In the genomic region with DNA sequence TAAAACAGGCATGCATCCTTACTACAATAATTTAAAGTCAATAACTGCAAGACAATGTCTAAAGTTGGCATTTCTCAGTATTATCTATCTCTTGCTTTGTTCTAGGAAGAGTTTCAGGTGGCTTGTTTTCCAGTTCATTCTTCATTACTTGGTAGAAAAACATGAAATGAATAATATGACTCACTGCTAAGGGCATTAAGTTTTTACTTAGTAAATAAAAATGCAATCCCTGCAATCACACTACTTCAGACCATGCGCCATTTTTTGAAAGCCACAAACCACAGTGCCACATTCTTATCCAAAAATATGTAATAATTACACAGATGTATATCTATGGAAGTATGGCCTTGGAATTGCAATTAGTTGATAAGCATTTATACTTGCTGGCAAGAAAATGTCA, we compare ENCODE assay signal across 12 cellular contexts. TPM values are rescaled to one million over a fixed set of nuclear protein-coding genes. Genes with fewer than 3 reads are reported as not detected.
DNase-seq lines count a peak whose midpoint lies in the region; TF ChIP-seq lines count a peak whose summit lies in the region.
"Had no signal": no experiment of that assay in that cellular context is flagged by ENCODE, and none has a peak within 500 bp of the region (broad histone marks: within the 10 kb centered on the region; RNA-seq: fewer than 3 reads in every experiment).

No MANE protein-coding gene starts in this region.

- H3K4me3 Mint-ChIP-seq in Calu3 (ENCODE audit: low read depth, unreplicated experiment) (no peak overlapping the region), endothelial cell (ENCODE audit: unreplicated experiment) (no peak overlapping the region)

- peaks cover 6% of the 10 kb centered on the region for H3K36me3 ChIP-seq in osteoblast (ENCODE audit: insufficient read depth, low read length)
- H3K36me3 ChIP-seq: adrenal gland, suprapubic skin had no signal

- no peak for TF ChIP-seq CTCF in Calu3 (IDR thresholded peaks at IDR 0.05; ENCODE audit: unreplicated experiment)
- no peak for TF ChIP-seq CTCF in osteoblast (IDR thresholded peaks at IDR 0.05; ENCODE audit: extremely low read depth, low read depth, low read length)
- TF ChIP-seq CTCF in endothelial cell (IDR thresholded peaks at IDR 0.05; ENCODE audit: unreplicated experiment) = no peak

- H3K4me3 ChIP-seq in osteoblast (ENCODE audit: insufficient read depth, low read length) = no peak overlapping the region
- H3K4me3 ChIP-seq: adrenal gland, suprapubic skin had no signal

- H3K36me3 Mint-ChIP-seq in Calu3 (ENCODE audit: insufficient read depth, unreplicated experiment) (peaks cover 14% of the 10 kb centered on the region), endothelial cell (ENCODE audit: low read depth, unreplicated experiment) (peaks cover 8% of the 10 kb centered on the region)

- H3K27ac Mint-ChIP-seq in Calu3 (ENCODE audit: unreplicated experiment) (no peak overlapping the region), endothelial cell (ENCODE audit: unreplicated experiment) (no peak overlapping the region)

- H3K27me3 Mint-ChIP-seq in Calu3 (ENCODE audit: unreplicated experiment) (no peaks in the 10 kb centered on the region), endothelial cell (ENCODE audit: unreplicated experiment) (peaks cover 4% of the 10 kb centered on the region)

- intact Hi-C loops in Calu3 (cut with micrococcal nuclease; ENCODE audit: unreplicated experiment) = loop anchor here (5.0 kb wide), 1 partner anchor 47 kb away; no protein-coding TSS in a partner anchor

- H3K4me2 ChIP-seq in osteoblast (ENCODE audit: insufficient read depth, low read length) = peak overlapping the region; percentile 35

- DNase-seq in Calu3 = peak; percentile 19
- DNase-seq in NCI-H226 = peak; percentile 37
- DNase-seq in dedifferentiated amniotic fluid mesenchymal stem cell (ENCODE audit: extremely low spot score) = peak; percentile 69
- peak; percentile 69 for DNase-seq in osteoblast (ENCODE audit: insufficient read length, low spot score, missing footprints)
- DNase-seq in hypothalamus (lab: John Stamatoyannopoulos, UW) = no peak
- DNase-seq in endothelial cell (ENCODE audit: low spot score) = no peak
- DNase-seq in activated gamma-delta T cell (lab: John Stamatoyannopoulos, UW) = no peak
- DNase-seq: adrenal gland; DND-41; occipital lobe; stimulated activated CD4-positive, alpha-beta T cell treated with anti-CD3 and anti-CD28 coated beads, Interleukin-4, amount 100 ng/mL, for 4 hours had no signal

- no peaks in the 10 kb centered on the region for H3K27me3 ChIP-seq in osteoblast (ENCODE audit: insufficient read depth, low read length)
- H3K27me3 ChIP-seq: adrenal gland, suprapubic skin had no signal

- peaks cover 97% of the 10 kb centered on the region for H3K79me2 ChIP-seq in osteoblast (ENCODE audit: insufficient read depth, low read length)

- H4K20me1 ChIP-seq in osteoblast (ENCODE audit: insufficient read depth, low read length) = peaks cover 92% of the 10 kb centered on the region

- peaks cover 55% of the 10 kb centered on the region for H3K4me1 Mint-ChIP-seq in Calu3 (ENCODE audit: low read depth, unreplicated experiment)
- peaks cover 45% of the 10 kb centered on the region for H3K4me1 Mint-ChIP-seq in endothelial cell (ENCODE audit: unreplicated experiment)

- H2AFZ ChIP-seq in osteoblast (ENCODE audit: low read length) = no peak overlapping the region

- no peak overlapping the region for H3K27ac ChIP-seq in osteoblast (ENCODE audit: low read depth, low read length)
- H3K27ac ChIP-seq: suprapubic skin had no signal

- peaks cover 49% of the 10 kb centered on the region for H3K4me1 ChIP-seq in osteoblast (ENCODE audit: insufficient read depth, low read length)

- H3K9me3 ChIP-seq in osteoblast (ENCODE audit: low read depth, low read length) = no peaks in the 10 kb centered on the region
- H3K9me3 ChIP-seq: adrenal gland, suprapubic skin had no signal

- BruUV-seq in Calu3 (replicated peaks; lab: Mats Ljungman, UMichigan) = no TSS peak

- CTCF ChIA-PET in Calu3 (lab: Charles Lee) = no interaction called here

- H3K9me3 Mint-ChIP-seq in Calu3 (ENCODE audit: low read depth, unreplicated experiment) (no peaks in the 10 kb centered on the region), endothelial cell (ENCODE audit: unreplicated experiment) (no peaks in the 10 kb centered on the region)

RNA-seq across cellular contexts. Expression of gene CREBBP, which starts 55.4 kb away (rescaled TPM):
- total RNA-seq in Calu3 (2022) = 91.0 and 92.0 TPM in 2 replicates
- total RNA-seq in osteoblast = 28.2 and 30.9 TPM in 2 replicates
- 66.3 TPM for total RNA-seq in endothelial cell (ENCODE audit: unreplicated experiment)

Comparison
In these comparisons a context has a peak if more than half of its experiments do, and no peak if none do; other contexts are left out.
1. DNase-seq: peak in Calu3 (single experiment), NCI-H226 (single experiment), dedifferentiated amniotic fluid mesenchymal stem cell (single experiment) and osteoblast (single experiment); none in hypothalamus (0 of 51), endothelial cell (single experiment) and activated gamma-delta T cell (single experiment).